8 cellular contexts compared by ENCODE assay signal in the genomic region with DNA sequence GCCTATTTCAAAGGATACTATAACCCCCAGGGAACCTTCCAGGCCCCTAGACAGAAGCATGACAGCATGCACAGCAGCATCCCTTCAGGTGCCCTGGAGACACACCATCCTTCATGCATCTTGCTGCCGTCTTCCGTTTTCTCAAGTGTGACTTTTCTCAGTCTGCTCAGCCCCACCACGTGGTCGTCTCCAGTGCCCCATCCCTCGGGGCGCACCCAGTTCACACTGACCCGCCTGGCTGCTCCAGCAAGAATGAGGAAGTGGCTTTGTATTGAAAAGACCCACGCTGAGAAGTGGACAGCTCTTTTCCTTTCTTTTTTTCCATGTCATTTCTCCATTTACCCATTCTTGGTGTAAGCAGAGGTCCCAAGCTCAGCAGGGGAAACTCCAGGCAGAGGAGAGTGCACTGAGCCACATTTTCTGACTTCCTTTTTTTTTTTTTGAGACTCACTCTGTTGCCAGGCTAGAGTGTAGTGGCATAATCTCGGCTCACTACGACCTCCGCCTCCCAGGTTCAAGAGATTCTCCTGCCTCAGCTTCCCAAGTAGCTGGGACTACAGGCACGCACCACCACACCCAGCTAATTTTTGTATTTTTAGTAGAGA. TPM values are rescaled to one million over a fixed set of nuclear protein-coding genes. Genes with fewer than 3 reads are reported as not detected.
DNase-seq lines count a peak whose midpoint lies in the region; ATAC-seq, FAIRE-seq and TF ChIP-seq lines count a peak whose summit lies in the region.

No MANE protein-coding gene starts in this region.

- H3K4me3 ChIP-seq in heart left ventricle: no peak overlapping the region
- H3K4me3 ChIP-seq in gastroesophageal sphincter: no peak overlapping the region
- H3K4me3 ChIP-seq in thoracic aorta: peak overlapping the region; percentile 14
- no peak overlapping the region for H3K4me3 ChIP-seq in dorsolateral prefrontal cortex

- TF ChIP-seq CTCF in heart left ventricle (IDR thresholded peaks at IDR 0.05): no peak
- TF ChIP-seq CTCF in gastroesophageal sphincter (IDR thresholded peaks at IDR 0.05): no peak
- TF ChIP-seq CTCF in thoracic aorta (IDR thresholded peaks at IDR 0.05): no peak
- TF ChIP-seq CTCF in dorsolateral prefrontal cortex (IDR thresholded peaks at IDR 0.05 in 54 of 56, conservative IDR thresholded peaks at IDR 0.05 in 2 of 56; ENCODE audit: low read depth in 1 of 56, partially characterized antibody in 56 of 56): no peak

- H3K27me3 ChIP-seq in heart left ventricle (no peaks in the 10 kb centered on the region), gastroesophageal sphincter (no peaks in the 10 kb centered on the region), thoracic aorta (replicated peaks; ENCODE audit: insufficient read depth) (no peaks in the 10 kb centered on the region), dorsolateral prefrontal cortex (no peaks in the 10 kb centered on the region)

- WGBS in heart left ventricle, 4 donors: 41 to 49% (median 48%) methylated on average over 12 of the region's 12 CpGs
- 29 to 42% methylated on average over 5 to 11 of the region's 12 CpGs for WGBS in gastroesophageal sphincter (ENCODE audit: low coverage in 1 of 2), 2 donors

- peak in 1 of 5 donors; percentile 67 for DNase-seq in heart left ventricle
- DNase-seq in Right ventricle myocardium inferior (ENCODE audit: missing footprints): no peak
- DNase-seq in RCC 7860 (ENCODE audit: low spot score): peak; percentile 46
- DNase-seq in thoracic aorta (ENCODE audit: low spot score): no peak
- no peak for DNase-seq in dorsolateral prefrontal cortex
- no peak for DNase-seq in NCI-H524 treated with DMSO at 0.1 percent for 48 hours (lab: John Stamatoyannopoulos, UW)

- H3K27ac ChIP-seq in heart left ventricle: peak overlapping the region in 3 of 12 donors; percentile 2 to 53 (median 24)
- peak overlapping the region in 2 of 4 donors; percentile 33 to 49 for H3K27ac ChIP-seq in gastroesophageal sphincter
- H3K27ac ChIP-seq in thoracic aorta: peak overlapping the region; percentile 28 to 53
- peak overlapping the region in 2 of 59 donors; percentile 9 to 43 for H3K27ac ChIP-seq in dorsolateral prefrontal cortex

- TF ChIP-seq EP300 in gastroesophageal sphincter (IDR thresholded peaks at IDR 0.05): no peak

- intact Hi-C loops in heart left ventricle (cut with DNase I) (loop anchor here in 6 of 10 donors (1.0 to 2.0 kb wide), 3 partner anchors 28 to 30 kb away; no protein-coding TSS in a partner anchor), Right ventricle myocardium inferior (cut with DNase I) (loop anchor here (1.0 kb wide), 1 partner anchor 29 kb away; no protein-coding TSS in a partner anchor), dorsolateral prefrontal cortex (cut with DNase I) (loop anchor here in 1 of 2 donors (1.0 kb wide), 1 partner anchor 29 kb away; no protein-coding TSS in a partner anchor)

- no peaks in the 10 kb centered on the region for H3K9me3 ChIP-seq in heart left ventricle
- H3K9me3 ChIP-seq in gastroesophageal sphincter: no peaks in the 10 kb centered on the region
- no peaks in the 10 kb centered on the region for H3K9me3 ChIP-seq in thoracic aorta

- ATAC-seq in heart left ventricle (peak; percentile 21 to 58 (median 26)), Right ventricle myocardium inferior (no peak), gastroesophageal sphincter (peak; percentile 40), thoracic aorta (ENCODE audit: insufficient number of reproducible peaks, low FRiP score, low read depth) (no peak), GM21526 (IDR thresholded peaks at IDR 0.05; ENCODE audit: low FRiP score, unreplicated experiment) (no peak)

- FAIRE-seq in RCC 7860 (lab: Jason Lieb, UNC): no peak

- H3K4me1 ChIP-seq in heart left ventricle: peaks cover 0 to 25% (median 15%) of the 10 kb centered on the region in 12 donors
- H3K4me1 ChIP-seq in gastroesophageal sphincter: peaks cover 0 to 40% (median 0%) of the 10 kb centered on the region in 3 donors
- peaks cover 3 to 10% of the 10 kb centered on the region in 2 donors for H3K4me1 ChIP-seq in thoracic aorta (ENCODE audit: control insufficient read depth in 1 of 2, low read depth in 2 of 2)

- H3K36me3 ChIP-seq in heart left ventricle (peaks cover 0 to 31% (median 26%) of the 10 kb centered on the region in 9 donors), gastroesophageal sphincter (peaks cover 0 to 33% of the 10 kb centered on the region in 2 donors), thoracic aorta (peaks cover 21% of the 10 kb centered on the region)

- TF ChIP-seq POLR2A in heart left ventricle (IDR thresholded peaks at IDR 0.05) (no peak), gastroesophageal sphincter (IDR thresholded peaks at IDR 0.05) (no peak)

RNA-seq across cellular contexts. Expression of a gene that starts 14.5 kb away (rescaled TPM):
- 100 to 1,000 TPM in 3 of 9 donors, 10 to 100 TPM in 6; 35.7 to 211 (median 71.8) TPM for total RNA-seq in heart left ventricle
- polyA plus RNA-seq in heart left ventricle: 100 to 1,000 TPM in 1 of 2 donors, 10 to 100 TPM in 1; 32.5 to 190 TPM
- total RNA-seq in Right ventricle myocardium inferior: 65.8 TPM
- 100 to 1,000 TPM; 127 to 284 (median 175) TPM for total RNA-seq in gastroesophageal sphincter
- 100 to 1,000 TPM; 367 to 480 TPM for total RNA-seq in thoracic aorta
- 100 to 1,000 TPM in 5 of 120 experiments, 10 to 100 TPM in 86, 1 to 10 TPM in 29; 5.4 to 227 (median 14.8) TPM for total RNA-seq in dorsolateral prefrontal cortex

RNA-seq across cellular contexts. Expression of a gene that starts 50.8 kb away (rescaled TPM):
- total RNA-seq in heart left ventricle (10 to 100 TPM in 2 of 9 donors, 1 to 10 TPM in 7; 2.0 to 12.5 (median 5.1) TPM), Right ventricle myocardium inferior (7.7 TPM), gastroesophageal sphincter (1 to 10 TPM; 3.8 to 9.3 (median 6.4) TPM), thoracic aorta (10 to 100 TPM; 30.8 to 34.9 TPM), dorsolateral prefrontal cortex (10 to 100 TPM; 15.7 to 42.6 (median 27.3) TPM)
- polyA plus RNA-seq in heart left ventricle: 1 to 10 TPM; 4.0 to 4.8 TPM

Comparison
In these comparisons a context has a peak if more than half of its experiments do, and no peak if none do; other contexts are left out.
1. ATAC-seq: peak in heart left ventricle (4 of 4) and gastroesophageal sphincter (single experiment); none in Right ventricle myocardium inferior (single experiment), thoracic aorta (single experiment) and GM21526 (single experiment).